ENCODE assay signal across 9 cellular contexts in genomic region chr11:131511794-131512193, GRCh38.
DNase-seq lines count a peak whose midpoint lies in the region; ATAC-seq, FAIRE-seq and TF ChIP-seq lines count a peak whose summit lies in the region.
"Had no signal": no experiment of that assay in that cellular context is flagged by ENCODE, and none has a peak within 500 bp of the region (broad histone marks: within the 10 kb centered on the region; RNA-seq: fewer than 3 reads in every experiment).

No MANE protein-coding gene starts in this region.

- FAIRE-seq in K562 (lab: Jason Lieb, UNC): no peak

- H3K4me3 ChIP-seq in K562: no peak overlapping the region

- no peaks in the 10 kb centered on the region for H3K9me3 ChIP-seq in K562 (replicated peaks; ENCODE audit: control insufficient read depth, insufficient read depth, low read depth, low read length)

- in situ Hi-C loops in K562 (cut with MboI): loop anchor here (5.0 kb wide), 1 partner anchor 449 kb away; no protein-coding TSS in a partner anchor

- no peak overlapping the region for H3K4me2 ChIP-seq in K562 (ENCODE audit: insufficient read depth, low read length)

- H3K4me1 ChIP-seq in K562 (replicated peaks in 1 of 2; ENCODE audit: control insufficient read depth in 2 of 2, insufficient read depth in 2 of 2, low read length in 2 of 2): no peaks in the 10 kb centered on the region

- H3K27ac Mint-ChIP-seq in nephron progenitor cell: no peak overlapping the region

- TF ChIP-seq CTCF in K562 (IDR thresholded peaks at IDR 0.05 in 2 of 3, conservative IDR thresholded peaks at IDR 0.05 in 1 of 3; ENCODE audit: insufficient read depth in 2 of 3, low read depth in 1 of 3, low read length in 3 of 3) (peak; percentile 51 to 59 (median 59)), nephron progenitor cell (IDR thresholded peaks at IDR 0.05) (peak; percentile 65)

- peaks cover 0 to 8% of the 10 kb centered on the region in 2 experiments; a peak in 1 of 5 replicates for H3K27me3 ChIP-seq in K562 (ENCODE audit: control insufficient read depth in 2 of 2, insufficient read depth in 2 of 2, low read length in 2 of 2)

- H3K4me3 Mint-ChIP-seq in nephron progenitor cell: no peak overlapping the region
- H3K4me3 Mint-ChIP-seq: CD4-positive, CD25-positive, alpha-beta regulatory T cell had no signal

- WGBS in K562 (ENCODE audit: insufficient coverage, low coverage, missing lambda C conversion rate): under 1% methylated on average over 9 of the region's 9 CpGs

- intact Hi-C loops in K562 (cut with micrococcal nuclease): loop anchor here (1.0 to 5.0 kb wide), 3 partner anchors 104 to 447 kb away; no protein-coding TSS in a partner anchor

- no peak overlapping the region for H2AFZ ChIP-seq in K562 (ENCODE audit: low read depth, low read length)

- no TSS peak for BruUV-seq in K562 (replicated peaks; lab: Mats Ljungman, UMichigan)

- H3K27ac ChIP-seq in K562 (ENCODE audit: extremely low read depth, low read depth, low read length): no peak overlapping the region

- H3K79me2 ChIP-seq in K562 (ENCODE audit: control insufficient read depth, insufficient read depth, low read length): no peaks in the 10 kb centered on the region

- no peaks in the 10 kb centered on the region for H4K20me1 ChIP-seq in K562 (replicated peaks; ENCODE audit: control insufficient read depth, insufficient read depth, low read length)

- peak; percentile 26 to 54; a peak in 3 of 4 replicates for TF ChIP-seq RAD21 in K562 (CRISPR knock-in tag; conservative IDR thresholded peaks at IDR 0.05 in 1 of 2, IDR thresholded peaks at IDR 0.05 in 1 of 2)

- peaks cover 5% of the 10 kb centered on the region for H3K36me3 Mint-ChIP-seq in nephron progenitor cell (ENCODE audit: low read depth)
- H3K36me3 Mint-ChIP-seq: CD4-positive, CD25-positive, alpha-beta regulatory T cell had no signal

- no peak overlapping the region for H3K9ac ChIP-seq in K562 (ENCODE audit: insufficient read depth in 1 of 2, low read depth in 2 of 2, low read length in 2 of 2)

- ATAC-seq in HG03280 (IDR thresholded peaks at IDR 0.05; ENCODE audit: unreplicated experiment) (peak; percentile 63), K562 (peak; percentile 90)

- TF ChIP-seq POLR2A in K562 (conservative IDR thresholded peaks at IDR 0.05): no peak

- peaks cover 15% of the 10 kb centered on the region for H3K9me3 Mint-ChIP-seq in nephron progenitor cell

- DNase-seq in NCI-H2081 (lab: John Stamatoyannopoulos, UW) (peak; percentile 12 to 37), NCI-H2081 treated with DMSO at 0.1 percent for 48 hours (lab: John Stamatoyannopoulos, UW) (no peak), K562 (ENCODE audit: extremely low read depth in 1 of 4, low spot score in 3 of 4) (peak; percentile 30 to 42 (median 34)), nephron progenitor cell (peak; percentile 57), middle frontal gyrus (ENCODE audit: extremely low spot score, low spot score) (no peak), pons (ENCODE audit: low spot score) (no peak)
- no peak for DNase-seq in activated effector memory CD4-positive, alpha-beta T cell treated with Interleukin-2 at 50 U/mL for 16 hours

- POLR2A ChIA-PET in K562 (lab: Yijun Ruan, JAX): no interaction called here

- CTCF ChIA-PET in K562 (lab: Yijun Ruan, JAX; ENCODE audit: low intra/inter-chr PET ratio): interaction anchor here (0.7 kb wide), 1 partner anchor 447 kb away, joined by 3 read pairs; no protein-coding TSS in a partner anchor

- H3K36me3 ChIP-seq in K562 (ENCODE audit: control insufficient read depth, insufficient read depth, low read length): no peaks in the 10 kb centered on the region

- H3K27me3 Mint-ChIP-seq in nephron progenitor cell (ENCODE audit: low read depth, poor library complexity): peaks cover 5% of the 10 kb centered on the region
- H3K27me3 Mint-ChIP-seq: CD4-positive, CD25-positive, alpha-beta regulatory T cell had no signal

- H3K4me1 Mint-ChIP-seq in nephron progenitor cell: peaks cover 33% of the 10 kb centered on the region
- H3K4me1 Mint-ChIP-seq: CD4-positive, CD25-positive, alpha-beta regulatory T cell had no signal

- TF ChIP-seq EP300 in K562 (IDR thresholded peaks at IDR 0.05; ENCODE audit: low read length): no peak

- no peaks in the 10 kb centered on the region for H3K9me1 ChIP-seq in K562 (ENCODE audit: control insufficient read depth, insufficient read depth, low read length)

TF ChIP-seq in K562, 482 proteins besides CTCF, POLR2A, EP300 and RAD21:
- TF ChIP-seq KLF10 (CRISPR knock-in tag; IDR thresholded peaks at IDR 0.05) (no peak), SMC3 (conservative IDR thresholded peaks at IDR 0.05; ENCODE audit: insufficient read depth, low read depth, low read length) (peak; percentile 55)
TF ChIP-seq in K562: peak in this region for 1.

Comparison
In these comparisons a context has a peak if more than half of its experiments do, and no peak if none do; other contexts are left out.
1. DNase-seq: peak in NCI-H2081 (2 of 2), K562 (4 of 4) and nephron progenitor cell (single experiment); none in NCI-H2081 treated with DMSO at 0.1 percent for 48 hours (single experiment), middle frontal gyrus (single experiment), activated effector memory CD4-positive, alpha-beta T cell treated with Interleukin-2 at 50 U/mL for 16 hours (single experiment) and pons (single experiment).